15 cellular contexts compared by ENCODE assay signal in the genomic region with DNA sequence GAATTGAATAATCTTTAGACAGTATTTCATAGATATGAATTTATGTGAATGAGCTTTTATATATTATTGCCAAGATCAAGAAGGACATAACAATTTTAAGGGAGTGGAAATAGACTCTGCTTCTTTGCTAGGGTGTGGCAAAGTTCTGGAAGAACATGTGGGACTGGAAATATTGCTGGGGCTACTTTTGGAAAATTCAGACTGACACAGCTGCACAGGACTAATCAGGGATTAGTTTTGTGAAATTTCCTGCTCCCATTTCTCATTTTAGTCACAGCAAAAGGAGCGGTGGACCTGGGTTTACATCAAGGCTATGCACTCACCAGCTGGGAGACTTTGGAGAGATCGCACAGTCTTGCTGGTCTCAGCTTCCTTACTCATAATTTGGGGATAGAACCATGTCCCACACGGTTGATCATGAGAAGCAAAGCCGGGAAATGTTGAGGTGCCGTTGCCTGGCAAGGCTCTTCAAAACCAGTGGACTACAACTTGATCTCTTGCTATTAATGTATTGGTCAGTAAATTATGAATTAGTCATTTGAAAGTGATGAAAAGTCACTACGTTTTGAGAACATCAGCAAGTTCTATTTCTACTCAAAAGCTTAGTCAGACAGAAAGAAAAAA. TPM values are rescaled to one million over a fixed set of nuclear protein-coding genes. Genes with fewer than 3 reads are reported as not detected.
DNase-seq lines count a peak whose midpoint lies in the region; ATAC-seq and TF ChIP-seq lines count a peak whose summit lies in the region.
"Had no signal": no experiment of that assay in that cellular context is flagged by ENCODE, and none has a peak within 500 bp of the region (broad histone marks: within the 10 kb centered on the region; RNA-seq: fewer than 3 reads in every experiment).

No MANE protein-coding gene starts in this region.

- intact Hi-C loops in heart right ventricle (cut with DNase I) (no loop called here), cardiac septum (cut with DNase I) (no loop called here), colonic mucosa (cut with DNase I) (no loop called here), tibial artery (cut with DNase I; ENCODE audit: low total_unique reads) (no loop called here)

- no peak for ATAC-seq in heart right ventricle
- no peak for ATAC-seq in HG03439 (IDR thresholded peaks at IDR 0.05; ENCODE audit: unreplicated experiment)
- ATAC-seq in HG02623 (IDR thresholded peaks at IDR 0.05; ENCODE audit: unreplicated experiment), result no peak
- ATAC-seq: activated CD8-positive, alpha-beta memory T cell treated with anti-CD3 and anti-CD28 coated beads, Interleukin-2, amount 10 ng/mL, durations not matched to agents 7 days and 5 days; naive thymus-derived CD4-positive, alpha-beta T cell; stimulated activated effector memory CD8-positive, alpha-beta T cell treated with anti-CD3 and anti-CD28 coated beads, Interleukin-12 subunit alpha, Interleukin-12 subunit beta, amount 100 ng/mL, for 72 hours had no signal

- DNase-seq in heart right ventricle, result no peak
- DNase-seq in cardiac septum (ENCODE audit: low spot score), result no peak
- DNase-seq in colonic mucosa, result no peak
- no peak for DNase-seq in tibial artery
- no peak for DNase-seq in NCI-H1436 treated with DMSO at 0.1 percent for 48 hours (lab: John Stamatoyannopoulos, UW)
- DNase-seq: activated CD8-positive, alpha-beta memory T cell treated with anti-CD3 and anti-CD28 coated beads, Interleukin-2, amount 10 ng/mL, durations not matched to agents 7 days and 5 days; central memory CD4-positive, alpha-beta T cell; hippocampal formation; naive thymus-derived CD4-positive, alpha-beta T cell; NCI-H1092 treated with DMSO at 0.1 percent for 48 hours; NCI-H345 had no signal

- H3K27ac ChIP-seq in heart right ventricle, result peak overlapping the region in 9 of 10 donors; percentile 37 to 97 (median 89)
- peak overlapping the region; percentile 91 for H3K27ac ChIP-seq in colonic mucosa
- peak overlapping the region; percentile 2 for H3K27ac ChIP-seq in muscle layer of duodenum (ENCODE audit: low read length)
- peak overlapping the region; percentile 15 to 84 for H3K27ac ChIP-seq in tibial artery

- no peak overlapping the region for H3K4me3 ChIP-seq in heart right ventricle
- H3K4me3 ChIP-seq in colonic mucosa, result no peak overlapping the region
- H3K4me3 ChIP-seq in muscle layer of duodenum (ENCODE audit: low read depth in 1 of 2, low read length in 2 of 2), result no peak overlapping the region
- no peak overlapping the region for H3K4me3 ChIP-seq in tibial artery

- WGBS in heart right ventricle, 2 donors, result 86 to 87% methylated on average over 6 of the region's 6 CpGs

- H3K27me3 ChIP-seq in heart right ventricle, result no peaks in the 10 kb centered on the region
- no peaks in the 10 kb centered on the region for H3K27me3 ChIP-seq in colonic mucosa
- H3K27me3 ChIP-seq in muscle layer of duodenum (ENCODE audit: low read depth, low read length), result no peaks in the 10 kb centered on the region
- H3K27me3 ChIP-seq in tibial artery, result no peaks in the 10 kb centered on the region

- TF ChIP-seq CTCF in heart right ventricle (IDR thresholded peaks at IDR 0.05) (no peak), colonic mucosa (IDR thresholded peaks at IDR 0.05) (no peak), tibial artery (IDR thresholded peaks at IDR 0.05) (no peak)

- H3K9ac ChIP-seq in colonic mucosa (ENCODE audit: low read depth in 2 of 2, low read length in 2 of 2), result no peak overlapping the region

- no peaks in the 10 kb centered on the region for H3K36me3 ChIP-seq in heart right ventricle
- H3K36me3 ChIP-seq in colonic mucosa, result no peaks in the 10 kb centered on the region
- no peaks in the 10 kb centered on the region for H3K36me3 ChIP-seq in muscle layer of duodenum (ENCODE audit: control insufficient read depth in 1 of 2, insufficient read depth in 2 of 2, low read length in 2 of 2)
- H3K36me3 ChIP-seq in tibial artery, result no peaks in the 10 kb centered on the region

- H3K4me1 ChIP-seq in heart right ventricle (peaks cover 5 to 42% (median 25%) of the 10 kb centered on the region in 9 donors), colonic mucosa (no peaks in the 10 kb centered on the region), muscle layer of duodenum (ENCODE audit: control insufficient read depth in 1 of 2, insufficient read depth in 2 of 2, low read length in 2 of 2) (peaks cover 12 to 18% of the 10 kb centered on the region in 2 donors), tibial artery (peaks cover 0 to 30% (median 21%) of the 10 kb centered on the region in 4 donors)

- H3K9me3 ChIP-seq in heart right ventricle, result no peaks in the 10 kb centered on the region
- H3K9me3 ChIP-seq in colonic mucosa, result no peaks in the 10 kb centered on the region
- H3K9me3 ChIP-seq in muscle layer of duodenum (ENCODE audit: control insufficient read depth in 1 of 2, low read length in 2 of 2), result no peaks in the 10 kb centered on the region
- H3K9me3 ChIP-seq in tibial artery, result no peaks in the 10 kb centered on the region

RNA-seq across cellular contexts. Expression of gene IL1RL2, which starts 42.4 kb away (rescaled TPM):
- total RNA-seq in heart right ventricle (under 1 TPM in 5 of 10 donors, not detected in 5; 0.11 to 0.92 (median 0.31) TPM), cardiac septum (0.35 TPM), colonic mucosa (1 to 10 TPM; 1.9 to 2.8 TPM)
- under 1 TPM; 0.22 to 0.29 TPM for polyA plus RNA-seq in heart right ventricle
- total RNA-seq: activated CD8-positive, alpha-beta memory T cell treated with anti-CD3 and anti-CD28 coated beads, Interleukin-2, amount 10 ng/mL, durations not matched to agents 7 days and 5 days had no signal
- polyA plus RNA-seq: naive thymus-derived CD4-positive, alpha-beta T cell had no signal

Comparison
In these comparisons a context has a peak if more than half of its experiments do, and no peak if none do; other contexts are left out.
1. H3K27ac ChIP-seq: peak in every context shown above with its lines; median percentile 91 in colonic mucosa; 89 in heart right ventricle; 50 in tibial artery; 2 in muscle layer of duodenum.